In genomic region chr14:20661197-20661596, GRCh38 we compare ENCODE assay signal across 25 cellular contexts. TPM values are rescaled to one million over a fixed set of nuclear protein-coding genes. Genes with fewer than 3 reads are reported as not detected.
A peak's percentile ranks its signal among the peaks of the same experiment; 100 is the strongest.
DNase-seq lines count a peak whose midpoint lies in the region; ATAC-seq, FAIRE-seq and TF ChIP-seq lines count a peak whose summit lies in the region.
"Had no signal": no experiment of that assay in that cellular context is flagged by ENCODE, and none has a peak within 500 bp of the region (broad histone marks: within the 10 kb centered on the region; RNA-seq: fewer than 3 reads in every experiment).

No MANE protein-coding gene starts in this region.

- H3K27ac Mint-ChIP-seq in Caco-2 (ENCODE audit: unreplicated experiment) = peak overlapping the region; percentile 49
- H3K27ac Mint-ChIP-seq in astrocyte (ENCODE audit: unreplicated experiment) = peak overlapping the region; percentile 34
- H3K27ac Mint-ChIP-seq: CD4-positive, CD25-positive, alpha-beta regulatory T cell; CD8-positive, alpha-beta T cell had no signal

- FAIRE-seq in astrocyte (lab: Jason Lieb, UNC) = no peak
- FAIRE-seq: A549, D721Med, GM12878, H1 had no signal

- H3K27me3 ChIP-seq in BLaER1 (peaks cover 31% of the 10 kb centered on the region), Caco-2 (replicated peaks; ENCODE audit: control insufficient read depth, insufficient read depth, low read length) (no peaks in the 10 kb centered on the region), astrocyte (ENCODE audit: insufficient read depth, low read length) (peaks cover 19% of the 10 kb centered on the region), osteoblast (ENCODE audit: insufficient read depth, low read length) (peaks cover 13% of the 10 kb centered on the region)

- H3K4me3 Mint-ChIP-seq in Caco-2 (ENCODE audit: unreplicated experiment) = no peak overlapping the region
- no peak overlapping the region for H3K4me3 Mint-ChIP-seq in astrocyte (ENCODE audit: unreplicated experiment)
- H3K4me3 Mint-ChIP-seq: CD8-positive, alpha-beta T cell had no signal

- H3K36me3 Mint-ChIP-seq in Caco-2 (ENCODE audit: insufficient read depth, unreplicated experiment) (no peaks in the 10 kb centered on the region), astrocyte (ENCODE audit: low read depth, unreplicated experiment) (no peaks in the 10 kb centered on the region)
- H3K36me3 Mint-ChIP-seq: CD4-positive, CD25-positive, alpha-beta regulatory T cell; CD8-positive, alpha-beta T cell had no signal

- CTCF ChIA-PET in Caco-2 (lab: Charles Lee) = interaction anchor here (1.2 kb wide), 1 partner anchor 30 kb away, joined by 3 read pairs; no protein-coding TSS in a partner anchor

- H2AFZ ChIP-seq in astrocyte (ENCODE audit: low read depth, low read length) (no peak overlapping the region), osteoblast (ENCODE audit: low read length) (no peak overlapping the region)
- H2AFZ ChIP-seq: GM23248 had no signal

- H3K4me3 ChIP-seq in BLaER1 (no peak overlapping the region), Caco-2 (ENCODE audit: low read depth, low read length) (no peak overlapping the region), astrocyte (ENCODE audit: insufficient read depth, low read depth, low read length) (no peak overlapping the region), osteoblast (ENCODE audit: insufficient read depth, low read length) (no peak overlapping the region)
- H3K4me3 ChIP-seq: A549, GM12878, GM23248 had no signal

- no peak overlapping the region for H3K9ac ChIP-seq in BLaER1
- H3K9ac ChIP-seq in astrocyte (ENCODE audit: low read length) = no peak overlapping the region
- H3K9ac ChIP-seq: GM23248 had no signal

- no peak for TF ChIP-seq CTCF in Caco-2 (IDR thresholded peaks at IDR 0.05; ENCODE audit: insufficient read depth in 1 of 2, low read depth in 1 of 2, low read length in 1 of 2, severe bottlenecking in 1 of 2, unreplicated experiment in 1 of 2)
- no peak for TF ChIP-seq CTCF in astrocyte (IDR thresholded peaks at IDR 0.05; ENCODE audit: insufficient read depth, low read depth, low read length)
- no peak for TF ChIP-seq CTCF in osteoblast (IDR thresholded peaks at IDR 0.05; ENCODE audit: extremely low read depth, low read depth, low read length)

- H3K27me3 Mint-ChIP-seq in Caco-2 (ENCODE audit: insufficient read depth, unreplicated experiment) (no peaks in the 10 kb centered on the region), astrocyte (ENCODE audit: low read depth, unreplicated experiment) (peaks cover 83% of the 10 kb centered on the region)

- POLR2A ChIA-PET in Caco-2 (lab: Charles Lee) = no interaction called here

- no peak overlapping the region for H3K27ac ChIP-seq in BLaER1
- H3K27ac ChIP-seq in astrocyte (ENCODE audit: low read depth, low read length) = no peak overlapping the region
- no peak overlapping the region for H3K27ac ChIP-seq in osteoblast (ENCODE audit: low read depth, low read length)
- H3K27ac ChIP-seq: A549, C4-2B, GM23248 had no signal

- H3K4me2 ChIP-seq in BLaER1 = peak overlapping the region; percentile 42
- no peak overlapping the region for H3K4me2 ChIP-seq in astrocyte (ENCODE audit: low read length)
- no peak overlapping the region for H3K4me2 ChIP-seq in osteoblast (ENCODE audit: insufficient read depth, low read length)
- H3K4me2 ChIP-seq: A549 had no signal

- no peaks in the 10 kb centered on the region for H3K79me2 ChIP-seq in astrocyte (ENCODE audit: insufficient read depth, low read length)
- H3K79me2 ChIP-seq in osteoblast (ENCODE audit: insufficient read depth, low read length) = no peaks in the 10 kb centered on the region

- H3K36me3 ChIP-seq in BLaER1 = no peaks in the 10 kb centered on the region
- H3K36me3 ChIP-seq in Caco-2 (ENCODE audit: control insufficient read depth, insufficient read depth, low read length) = no peaks in the 10 kb centered on the region
- H3K36me3 ChIP-seq in astrocyte (ENCODE audit: insufficient read depth, low read length) = no peaks in the 10 kb centered on the region
- H3K36me3 ChIP-seq in osteoblast (ENCODE audit: insufficient read depth, low read length) = no peaks in the 10 kb centered on the region
- H3K36me3 ChIP-seq: BE2C had no signal

- intact Hi-C loops in Caco-2 (cut with micrococcal nuclease; ENCODE audit: unreplicated experiment) = no loop called here

- ATAC-seq in HG02870 (IDR thresholded peaks at IDR 0.05; ENCODE audit: unreplicated experiment) (no peak), GM19463 (IDR thresholded peaks at IDR 0.05; ENCODE audit: unreplicated experiment) (no peak)
- ATAC-seq: A549; CD8-positive, alpha-beta T cell; GM12878 had no signal

- H3K9me3 ChIP-seq in BLaER1 = peaks cover 9% of the 10 kb centered on the region; the same call in 1 of the 2 replicates
- H3K9me3 ChIP-seq in Caco-2 = no peaks in the 10 kb centered on the region
- H3K9me3 ChIP-seq in astrocyte (ENCODE audit: insufficient read depth, low read depth, low read length) = no peaks in the 10 kb centered on the region
- no peaks in the 10 kb centered on the region for H3K9me3 ChIP-seq in osteoblast (ENCODE audit: low read depth, low read length)
- H3K9me3 ChIP-seq: A549, BE2C had no signal

- H3K4me1 ChIP-seq in BLaER1 (peaks cover 20% of the 10 kb centered on the region), Caco-2 (peaks cover 12% of the 10 kb centered on the region; the same call in 1 of the 2 replicates), astrocyte (ENCODE audit: insufficient read depth, low read length) (no peaks in the 10 kb centered on the region), osteoblast (ENCODE audit: insufficient read depth, low read length) (no peaks in the 10 kb centered on the region)
- H3K4me1 ChIP-seq: BE2C had no signal

- DNase-seq in Caco-2 (no peak), astrocyte (ENCODE audit: low read depth) (no peak), osteoblast (ENCODE audit: insufficient read length, low spot score, missing footprints) (peak; percentile 42), HPDE6-E6E7 (ENCODE audit: extremely low spot score) (no peak)
- DNase-seq: 8988T; ACHN; AML-193; BE2C; CD4-positive, CD25-positive, alpha-beta regulatory T cell; CD8-positive, alpha-beta T cell; DMS 273 treated with DMSO at 0.1 percent for 48 hours; DMS79; EL; GDM1; GM23248; H7; HCEC 1CT had no signal

- no peaks in the 10 kb centered on the region for H3K9me3 Mint-ChIP-seq in Caco-2 (ENCODE audit: unreplicated experiment)
- H3K9me3 Mint-ChIP-seq in astrocyte (ENCODE audit: unreplicated experiment) = peaks cover 6% of the 10 kb centered on the region
- H3K9me3 Mint-ChIP-seq: CD4-positive, CD25-positive, alpha-beta regulatory T cell; CD8-positive, alpha-beta T cell had no signal

- BruUV-seq in Caco-2 (replicated peaks; lab: Mats Ljungman, UMichigan) = no TSS peak

- no peaks in the 10 kb centered on the region for H4K20me1 ChIP-seq in BLaER1
- no peaks in the 10 kb centered on the region for H4K20me1 ChIP-seq in astrocyte (ENCODE audit: insufficient read depth, low read length)
- H4K20me1 ChIP-seq in osteoblast (ENCODE audit: insufficient read depth, low read length) = no peaks in the 10 kb centered on the region

- H3K4me1 Mint-ChIP-seq in Caco-2 (ENCODE audit: low read depth, unreplicated experiment) (peaks cover 7% of the 10 kb centered on the region), astrocyte (ENCODE audit: low read depth, unreplicated experiment) (no peaks in the 10 kb centered on the region)

RNA-seq across cellular contexts. Expression of gene OR6S1, which starts 19.7 kb away (rescaled TPM):
- total RNA-seq in Caco-2 (2022) = not detected in 2 replicates
- total RNA-seq in astrocyte = not detected in 2 replicates
- not detected in 2 replicates for total RNA-seq in osteoblast
- total RNA-seq: CD4-positive, CD25-positive, alpha-beta regulatory T cell; CD8-positive, alpha-beta T cell; GM23248; H1; H7 had no signal

RNA-seq across cellular contexts. Expression of gene RNASE4, which starts 23.2 kb away (rescaled TPM):
- 8.8 and 9.2 TPM in 2 replicates for total RNA-seq in Caco-2 (2022)
- total RNA-seq in astrocyte = 6.3 and 9.3 TPM in 2 replicates
- total RNA-seq in osteoblast = 18.1 and 24.2 TPM in 2 replicates

RNA-seq across cellular contexts. Expression of gene ANG, which starts 27.4 kb away (rescaled TPM):
- 23.6 and 24.7 TPM in 2 replicates for total RNA-seq in Caco-2 (2022)
- total RNA-seq in astrocyte = 4.0 and 5.2 TPM in 2 replicates
- total RNA-seq in osteoblast = 7.2 and 8.3 TPM in 2 replicates
